ENCODE assay signal across 1 cellular context in the genomic region with DNA sequence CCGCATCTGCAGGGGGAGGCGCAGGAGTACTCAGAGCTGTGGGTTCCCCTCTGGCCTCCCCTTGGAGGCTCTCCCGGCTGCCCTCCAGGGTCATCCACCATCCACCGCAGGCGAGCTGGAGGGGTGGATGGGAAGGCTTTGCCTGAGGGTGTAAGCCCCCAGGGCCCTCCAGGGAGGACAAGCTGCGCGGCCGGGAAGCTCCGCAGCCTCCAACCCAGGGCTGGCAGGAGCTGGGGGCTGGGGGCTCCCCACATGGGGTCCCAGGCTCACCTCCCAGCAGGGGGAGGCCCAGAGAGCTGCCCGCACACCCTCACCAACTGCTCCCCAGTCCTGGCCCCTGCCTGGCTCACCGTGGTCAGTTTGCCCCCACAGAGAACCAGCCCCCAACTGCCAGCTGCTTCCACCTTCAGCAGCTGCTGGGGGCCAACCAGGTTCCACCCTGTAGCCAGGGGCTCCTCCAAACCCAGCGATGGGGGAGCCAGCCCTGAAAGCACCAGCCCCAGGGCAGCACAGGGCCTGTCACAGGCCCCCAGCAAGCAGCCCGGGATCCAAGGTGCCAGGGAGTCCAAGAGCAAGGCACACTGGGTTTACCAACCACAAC.
TF ChIP-seq lines count a peak whose summit lies in the region.

No MANE protein-coding gene starts in this region.

TF ChIP-seq in IMR-90, 13 proteins besides CTCF, POLR2A, EP300 and RAD21:
- TF ChIP-seq RCOR1 (IDR thresholded peaks at IDR 0.05; ENCODE audit: insufficient replicate concordance, low read length) (no peak), FOS (IDR thresholded peaks at IDR 0.05; ENCODE audit: low read depth, low read length) (no peak), RFX5 (IDR thresholded peaks at IDR 0.05; ENCODE audit: low read depth, low read length) (no peak), MXI1 (IDR thresholded peaks at IDR 0.05; ENCODE audit: borderline replicate concordance, low read depth, low read length) (no peak)
TF ChIP-seq in IMR-90: peak in this region for 0.
